In genomic region chr1:221939598-221939997, GRCh38 we compare ENCODE assay signal across 8 cellular contexts.
A peak's percentile ranks its signal among the peaks of the same experiment; 100 is the strongest.
DNase-seq lines count a peak whose midpoint lies in the region; ATAC-seq and TF ChIP-seq lines count a peak whose summit lies in the region.

No MANE protein-coding gene starts in this region.

- DNase-seq in GM19238 (ENCODE audit: insufficient read length, low spot score), result peak; percentile 4
- peak; percentile 63 for DNase-seq in NCI-H1092 (lab: John Stamatoyannopoulos, UW)
- DNase-seq in myocyte (ENCODE audit: low read depth), result peak; percentile 95
- DNase-seq in NCI-H774 (lab: John Stamatoyannopoulos, UW), result no peak
- DNase-seq in RWPE1 (ENCODE audit: low spot score), result no peak
- DNase-seq in mesothelial cell of epicardium (ENCODE audit: low spot score in 2 of 2, unreplicated experiment in 2 of 2), result no peak
- no peak for DNase-seq in OCI-M2 (lab: John Stamatoyannopoulos, UW; ENCODE audit: unreplicated experiment)

- TF ChIP-seq CTCF in RWPE1 (conservative IDR thresholded peaks at IDR 0.05; ENCODE audit: low read depth) (no peak), mesothelial cell of epicardium (IDR thresholded peaks at IDR 0.05; ENCODE audit: unreplicated experiment) (no peak)

- peak; percentile 44 for ATAC-seq in HG02870 (IDR thresholded peaks at IDR 0.05; ENCODE audit: unreplicated experiment)

- POLR2A ChIA-PET in RWPE1 (lab: Yijun Ruan, JAX; ENCODE audit: low non-redundant PET), result no interaction called here

- H3K27ac Mint-ChIP-seq in mesothelial cell of epicardium, result no peak overlapping the region

- H3K4me1 Mint-ChIP-seq in mesothelial cell of epicardium, result no peaks in the 10 kb centered on the region

- no peak overlapping the region for H3K27ac ChIP-seq in RWPE1

- no peaks in the 10 kb centered on the region for H3K27me3 Mint-ChIP-seq in mesothelial cell of epicardium (ENCODE audit: low read depth)

- peaks cover 15% of the 10 kb centered on the region for H3K9me3 Mint-ChIP-seq in mesothelial cell of epicardium

- H3K36me3 Mint-ChIP-seq in mesothelial cell of epicardium, result no peaks in the 10 kb centered on the region

- CTCF ChIA-PET in RWPE1 (lab: Yijun Ruan, JAX), result interaction anchor here (0.6 to 0.7 kb wide), 2 partner anchors 77 to 97 kb away, joined by 3 to 4 read pairs; no protein-coding TSS in a partner anchor

- H3K4me3 Mint-ChIP-seq in mesothelial cell of epicardium, result no peak overlapping the region

Comparison
In these comparisons a context has a peak if more than half of its experiments do, and no peak if none do; other contexts are left out.
1. DNase-seq: peak in GM19238 (single experiment), NCI-H1092 (single experiment) and myocyte (single experiment); none in NCI-H774 (single experiment), RWPE1 (single experiment), mesothelial cell of epicardium (0 of 2) and OCI-M2 (single experiment).